In the genomic region with DNA sequence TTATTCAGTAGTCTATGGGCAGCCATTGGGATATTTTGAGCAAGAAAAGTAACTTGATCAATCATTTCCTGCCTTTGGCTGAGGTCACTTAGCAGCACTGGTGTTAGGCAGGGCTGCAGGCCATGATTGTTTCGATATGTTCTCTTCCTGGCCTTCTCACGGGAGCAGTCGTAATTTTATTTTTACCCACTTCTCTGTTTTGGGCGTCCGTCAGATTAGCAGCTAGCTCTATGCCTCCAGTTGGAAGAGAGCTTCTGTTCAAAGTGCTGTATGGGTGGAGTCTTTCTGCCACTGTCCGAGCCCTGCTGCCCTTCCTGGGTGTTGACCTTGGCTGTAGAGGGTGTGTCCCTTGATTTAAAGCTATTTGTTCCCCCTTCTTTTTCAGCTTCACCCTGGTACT, we compare ENCODE assay signal across 19 cellular contexts.
DNase-seq lines count a peak whose midpoint lies in the region; ATAC-seq and TF ChIP-seq lines count a peak whose summit lies in the region.
"Had no signal": no experiment of that assay in that cellular context is flagged by ENCODE, and none has a peak within 500 bp of the region (broad histone marks: within the 10 kb centered on the region; RNA-seq: fewer than 3 reads in every experiment).

No MANE protein-coding gene starts in this region.

- TF ChIP-seq CTCF in glutamatergic neuron (IDR thresholded peaks at IDR 0.05; ENCODE audit: partially characterized antibody, unreplicated experiment) (no peak), neural progenitor cell (IDR thresholded peaks at IDR 0.05) (no peak)

- peak overlapping the region in 1 of 2 experiments; percentile 52 for H3K4me3 ChIP-seq in mesenchymal stem cell (ENCODE audit: insufficient read depth in 1 of 2, low read depth in 1 of 2, low read length in 2 of 2)
- H3K4me3 ChIP-seq in aorta (ENCODE audit: low read length in 2 of 2): no peak overlapping the region
- no peak overlapping the region for H3K4me3 ChIP-seq in neural progenitor cell
- H3K4me3 ChIP-seq: vagina had no signal

- H3K4me3 Mint-ChIP-seq in glutamatergic neuron (ENCODE audit: unreplicated experiment) (peak overlapping the region; percentile 60), neural progenitor cell (no peak overlapping the region)
- H3K4me3 Mint-ChIP-seq: activated CD8-positive, alpha-beta T cell treated with anti-CD3 and anti-CD28 coated beads, Interleukin-2, amount 10 ng/mL, durations not matched to agents 7 days and 5 days; activated T-cell treated with anti-CD3 and anti-CD28 coated beads, Interleukin-2, amount 50 U/mL, for 24 hours; CD8-positive, alpha-beta T cell; dendritic cell treated with granulocyte-macrophage colony-stimulating factor and Interleukin-4, amounts not matched to agents 40 ng/mL and 50 ng/mL, for 4 days; naive thymus-derived CD8-positive, alpha-beta T cell had no signal

- H2AFZ ChIP-seq in mesenchymal stem cell (ENCODE audit: low read depth, low read length): no peak overlapping the region
- no peak overlapping the region for H2AFZ ChIP-seq in neural progenitor cell (replicated peaks)

- WGBS in mesenchymal stem cell: 93% methylated on average over 6 of the region's 6 CpGs
- 30 to 40% methylated on average over 6 of the region's 6 CpGs for WGBS in aorta, 2 donors

- peak; percentile 7 for DNase-seq in NOMO-1 treated with dmso at 0.1 percent for 144 hours (lab: John Stamatoyannopoulos, UW; ENCODE audit: unreplicated experiment)
- DNase-seq in glutamatergic neuron: no peak
- no peak for DNase-seq in mesenchymal stem cell
- no peak for DNase-seq in aorta
- DNase-seq in neural progenitor cell (ENCODE audit: low spot score): no peak
- DNase-seq in stimulated activated CD4-positive, alpha-beta T cell treated with anti-CD3 and anti-CD28 coated beads, Interleukin-4, amount 100 ng/mL, for 24 hours: no peak
- DNase-seq in foreskin melanocyte: no peak
- DNase-seq: activated CD8-positive, alpha-beta T cell treated with anti-CD3 and anti-CD28 coated beads, Interleukin-2, amount 10 ng/mL, durations not matched to agents 7 days and 5 days; activated naive CD4-positive, alpha-beta T cell; activated T-cell treated with anti-CD3 and anti-CD28 coated beads, Interleukin-2, amount 50 U/mL, for 24 hours; CD8-positive, alpha-beta T cell; DMS53; GDM1; H7; naive thymus-derived CD8-positive, alpha-beta T cell; NCI-H526 treated with DMSO at 0.1 percent for 48 hours; T1000 had no signal

- H3K36me3 Mint-ChIP-seq in glutamatergic neuron (ENCODE audit: unreplicated experiment) (peaks cover 6% of the 10 kb centered on the region), neural progenitor cell (no peaks in the 10 kb centered on the region)
- H3K36me3 Mint-ChIP-seq: CD8-positive, alpha-beta T cell; naive thymus-derived CD8-positive, alpha-beta T cell had no signal

- H3K14ac ChIP-seq in mesenchymal stem cell (ENCODE audit: low read length in 2 of 2): no peak overlapping the region

- no peak overlapping the region for H3K4ac ChIP-seq in mesenchymal stem cell (ENCODE audit: low read depth in 1 of 2, low read length in 2 of 2)

- H3K36me3 ChIP-seq in mesenchymal stem cell (ENCODE audit: control insufficient read depth in 1 of 2, insufficient read depth in 2 of 2, low read depth in 1 of 2, low read length in 2 of 2) (peaks cover 0 to 2% of the 10 kb centered on the region in 2 experiments), aorta (ENCODE audit: control insufficient read depth in 1 of 2, insufficient read depth in 2 of 2, low read length in 1 of 2) (no peaks in the 10 kb centered on the region), neural progenitor cell (no peaks in the 10 kb centered on the region)
- H3K36me3 ChIP-seq: vagina had no signal

- H3K9me3 ChIP-seq in mesenchymal stem cell (ENCODE audit: control insufficient read depth, low read length): no peaks in the 10 kb centered on the region
- no peaks in the 10 kb centered on the region for H3K9me3 ChIP-seq in aorta (ENCODE audit: control insufficient read depth, low read length)
- H3K9me3 ChIP-seq in neural progenitor cell (ENCODE audit: low read depth): no peaks in the 10 kb centered on the region
- H3K9me3 ChIP-seq: vagina had no signal

- H3F3A ChIP-seq in neural progenitor cell (ENCODE audit: low read depth): no peaks in the 10 kb centered on the region

- H3K9ac ChIP-seq in mesenchymal stem cell (ENCODE audit: low read length) (peak overlapping the region; percentile 16), neural progenitor cell (no peak overlapping the region)

- H3K27ac Mint-ChIP-seq in glutamatergic neuron (ENCODE audit: unreplicated experiment) (peak overlapping the region; percentile 99), neural progenitor cell (no peak overlapping the region)
- H3K27ac Mint-ChIP-seq: activated CD8-positive, alpha-beta T cell treated with anti-CD3 and anti-CD28 coated beads, Interleukin-2, amount 10 ng/mL, durations not matched to agents 7 days and 5 days; activated T-cell treated with anti-CD3 and anti-CD28 coated beads, Interleukin-2, amount 50 U/mL, for 24 hours; CD8-positive, alpha-beta T cell; dendritic cell treated with granulocyte-macrophage colony-stimulating factor and Interleukin-4, amounts not matched to agents 40 ng/mL and 50 ng/mL, for 4 days; naive thymus-derived CD8-positive, alpha-beta T cell had no signal

- no peak overlapping the region for H2BK12ac ChIP-seq in mesenchymal stem cell (ENCODE audit: low read length in 2 of 2)

- peaks cover 34% of the 10 kb centered on the region for H3K27me3 Mint-ChIP-seq in glutamatergic neuron (ENCODE audit: unreplicated experiment)
- H3K27me3 Mint-ChIP-seq in neural progenitor cell (ENCODE audit: insufficient read depth, low read depth): no peaks in the 10 kb centered on the region
- H3K27me3 Mint-ChIP-seq: dendritic cell treated with granulocyte-macrophage colony-stimulating factor and Interleukin-4, amounts not matched to agents 40 ng/mL and 50 ng/mL, for 4 days had no signal

- H3K9me3 Mint-ChIP-seq in glutamatergic neuron (ENCODE audit: unreplicated experiment) (peaks cover 49% of the 10 kb centered on the region), neural progenitor cell (no peaks in the 10 kb centered on the region)
- H3K9me3 Mint-ChIP-seq: activated T-cell treated with anti-CD3 and anti-CD28 coated beads, Interleukin-2, amount 50 U/mL, for 24 hours; CD8-positive, alpha-beta T cell had no signal

- no peaks in the 10 kb centered on the region for H3K79me2 ChIP-seq in neural progenitor cell (ENCODE audit: low read depth)

- H3K4me2 ChIP-seq in mesenchymal stem cell (ENCODE audit: low read length, poor library complexity, severe bottlenecking) (no peak overlapping the region), neural progenitor cell (no peak overlapping the region)

- H2BK5ac ChIP-seq in mesenchymal stem cell (ENCODE audit: low read depth, low read length, poor library complexity, severe bottlenecking): no peak overlapping the region

- intact Hi-C loops in aorta (cut with DNase I): loop anchor here in 1 of 2 donors (5.0 kb wide), 1 partner anchor 162 kb away; no protein-coding TSS in a partner anchor

- peaks cover 8% of the 10 kb centered on the region for H3K79me1 ChIP-seq in mesenchymal stem cell (replicated peaks; ENCODE audit: low read length, poor library complexity, severe bottlenecking)

- H3K4me1 ChIP-seq in mesenchymal stem cell (ENCODE audit: control insufficient read depth, insufficient read depth, low read depth, low read length) (peaks cover 7% of the 10 kb centered on the region), aorta (ENCODE audit: control insufficient read depth in 1 of 2, insufficient read depth in 2 of 2, low read length in 2 of 2) (peaks cover 4 to 25% of the 10 kb centered on the region in 2 donors), neural progenitor cell (no peaks in the 10 kb centered on the region)

- H4K20me1 ChIP-seq in neural progenitor cell (ENCODE audit: low read depth): no peaks in the 10 kb centered on the region

- no peak overlapping the region for H3K23ac ChIP-seq in mesenchymal stem cell (ENCODE audit: low read length in 2 of 2)

- H3K27me3 ChIP-seq in mesenchymal stem cell (ENCODE audit: control insufficient read depth in 1 of 2, insufficient read depth in 1 of 2, low read length in 2 of 2): no peaks in the 10 kb centered on the region
- no peaks in the 10 kb centered on the region for H3K27me3 ChIP-seq in aorta (ENCODE audit: control insufficient read depth in 1 of 2, insufficient read depth in 2 of 2, low read length in 1 of 2)
- H3K27me3 ChIP-seq in neural progenitor cell: no peaks in the 10 kb centered on the region
- H3K27me3 ChIP-seq: vagina had no signal

- H2AK5ac ChIP-seq in mesenchymal stem cell (ENCODE audit: low read length, severe bottlenecking): no peak overlapping the region

- H4K91ac ChIP-seq in mesenchymal stem cell (ENCODE audit: low read length): no peak overlapping the region

- H3K18ac ChIP-seq in mesenchymal stem cell (ENCODE audit: low read depth in 1 of 2, low read length in 2 of 2): no peak overlapping the region

- H3K27ac ChIP-seq in mesenchymal stem cell (ENCODE audit: low read length, poor library complexity, severe bottlenecking): no peak overlapping the region
- peak overlapping the region; percentile 29 to 76 for H3K27ac ChIP-seq in aorta (ENCODE audit: low read depth in 1 of 2, low read length in 2 of 2)
- H3K27ac ChIP-seq in neural progenitor cell: no peak overlapping the region
- H3K27ac ChIP-seq: vagina had no signal

- H2BK15ac ChIP-seq in mesenchymal stem cell (ENCODE audit: low read depth, poor library complexity, severe bottlenecking): no peak overlapping the region

- no peak for ATAC-seq in aorta (ENCODE audit: low FRiP score)
- ATAC-seq: activated CD8-positive, alpha-beta T cell treated with anti-CD3 and anti-CD28 coated beads, Interleukin-2, amount 10 ng/mL, durations not matched to agents 7 days and 5 days; CD8-positive, alpha-beta T cell; naive thymus-derived CD8-positive, alpha-beta T cell had no signal

- H3K4me1 Mint-ChIP-seq in glutamatergic neuron (ENCODE audit: low read depth, unreplicated experiment): peaks cover 85% of the 10 kb centered on the region
- peaks cover 18% of the 10 kb centered on the region for H3K4me1 Mint-ChIP-seq in neural progenitor cell
- H3K4me1 Mint-ChIP-seq: naive thymus-derived CD8-positive, alpha-beta T cell had no signal

- H4K8ac ChIP-seq in mesenchymal stem cell (ENCODE audit: low read length): no peak overlapping the region

- no peak overlapping the region for H2BK120ac ChIP-seq in mesenchymal stem cell (ENCODE audit: low read depth, low read length)

Comparison
In these comparisons a context has a peak if more than half of its experiments do, and no peak if none do; other contexts are left out.
1. H3K27ac ChIP-seq: peak in aorta (2 of 2); none in mesenchymal stem cell (single experiment) and neural progenitor cell (single experiment).